16 cellular contexts compared by ENCODE assay signal in the genomic region with DNA sequence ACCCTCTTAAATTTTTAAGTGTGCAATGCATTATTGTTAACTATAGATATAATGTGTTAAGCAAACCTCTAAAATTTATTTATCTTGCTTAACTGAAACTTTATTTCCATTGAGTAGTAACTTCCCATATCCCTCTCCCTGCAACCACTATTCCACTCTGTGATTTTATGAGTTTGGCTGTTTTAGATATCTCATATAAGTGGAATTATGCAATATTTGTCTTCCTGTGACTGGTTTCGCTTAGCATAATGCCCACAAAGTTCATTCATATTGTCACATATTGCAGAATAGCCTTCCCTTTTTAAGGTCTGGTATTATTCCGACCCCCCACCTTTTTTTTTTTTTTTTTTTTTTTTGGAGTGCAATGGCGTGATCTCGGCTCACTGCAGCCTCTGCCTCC.
"Had no signal": no experiment of that assay in that cellular context is flagged by ENCODE, and none has a peak within 500 bp of the region (broad histone marks: within the 10 kb centered on the region; RNA-seq: fewer than 3 reads in every experiment).

No MANE protein-coding gene starts in this region.

- H3K4me3 Mint-ChIP-seq: activated CD4-positive, alpha-beta T cell treated with anti-CD3 and anti-CD28 coated beads, Interleukin-2, amount 10 ng/mL, durations not matched to agents 7 days and 5 days; mesothelial cell of epicardium; neural crest cell; T-helper 2 cell treated with Interferon-gamma antibody and Interleukin-4, amounts not matched to agents 5 μg/mL and 100 μg/mL, for 36 hours had no signal

- DNase-seq: activated CD4-positive, alpha-beta T cell treated with anti-CD3 and anti-CD28 coated beads, Interleukin-2, amount 10 ng/mL, durations not matched to agents 7 days and 5 days; activated CD4-positive, CD25-positive, alpha-beta regulatory T cell; activated CD8-positive, alpha-beta memory T cell treated with anti-CD3 and anti-CD28 coated beads for 24 hours; activated naive CD4-positive, alpha-beta T cell treated with Interleukin-2 at 50 U/mL for 16 hours; aorta; cerebellar nuclear complex; effector CD8-positive, alpha-beta T cell; foreskin fibroblast; hypothalamus; stimulated activated CD4-positive, alpha-beta T cell treated with anti-CD3 and anti-CD28 coated beads, Interleukin-12 subunit alpha, Interleukin-12 subunit beta, amount 100 ng/mL, for 4 hours; stimulated activated CD4-positive, alpha-beta T cell treated with anti-CD3 and anti-CD28 coated beads, Interleukin-2, amount 100 ng/mL, for 24 hours had no signal

- H3K36me3 Mint-ChIP-seq: mesothelial cell of epicardium had no signal

- H3K27me3 ChIP-seq: thyroid gland had no signal

- H3K27ac Mint-ChIP-seq: activated CD4-positive, alpha-beta T cell treated with anti-CD3 and anti-CD28 coated beads, Interleukin-2, amount 10 ng/mL, durations not matched to agents 7 days and 5 days; mesothelial cell of epicardium; T-helper 2 cell treated with Interferon-gamma antibody and Interleukin-4, amounts not matched to agents 5 μg/mL and 100 μg/mL, for 36 hours had no signal

- H3K9me3 Mint-ChIP-seq: activated CD4-positive, alpha-beta T cell treated with anti-CD3 and anti-CD28 coated beads, Interleukin-2, amount 10 ng/mL, durations not matched to agents 7 days and 5 days; T-helper 2 cell treated with Interferon-gamma antibody and Interleukin-4, amounts not matched to agents 5 μg/mL and 100 μg/mL, for 36 hours had no signal

- H3K36me3 ChIP-seq: thyroid gland had no signal

- H3K27ac ChIP-seq: thyroid gland had no signal

- H3K9me3 ChIP-seq: thyroid gland had no signal

- H3K4me1 Mint-ChIP-seq: activated CD4-positive, alpha-beta T cell treated with anti-CD3 and anti-CD28 coated beads, Interleukin-2, amount 10 ng/mL, durations not matched to agents 7 days and 5 days; mesothelial cell of epicardium; neural crest cell had no signal

- H3K4me3 ChIP-seq: lung, thyroid gland had no signal
